ENCODE assay signal across 22 cellular contexts in genomic region chr6:43359381-43359780, GRCh38. TPM values are rescaled to one million over a fixed set of nuclear protein-coding genes. Genes with fewer than 3 reads are reported as not detected.
DNase-seq lines count a peak whose midpoint lies in the region; ATAC-seq and TF ChIP-seq lines count a peak whose summit lies in the region.
"Had no signal": no experiment of that assay in that cellular context is flagged by ENCODE, and none has a peak within 500 bp of the region (broad histone marks: within the 10 kb centered on the region; RNA-seq: fewer than 3 reads in every experiment).

No MANE protein-coding gene starts in this region.

- no peaks in the 10 kb centered on the region for H3K27me3 ChIP-seq in RWPE2 (ENCODE audit: insufficient read depth, poor library complexity, severe bottlenecking)
- no peaks in the 10 kb centered on the region for H3K27me3 ChIP-seq in mesenchymal stem cell (ENCODE audit: control insufficient read depth in 1 of 2, insufficient read depth in 1 of 2, low read length in 2 of 2)
- H3K27me3 ChIP-seq in right cardiac atrium (ENCODE audit: control insufficient read depth, insufficient read depth): no peaks in the 10 kb centered on the region

- peak overlapping the region; percentile 32 for H3K9ac ChIP-seq in mesenchymal stem cell (ENCODE audit: low read length)
- H3K9ac ChIP-seq: SK-N-SH had no signal

- DNase-seq in EL: peak; percentile 10
- no peak for DNase-seq in RWPE2 (ENCODE audit: low spot score)
- peak; percentile 18 for DNase-seq in choroid plexus epithelial cell (ENCODE audit: low read depth)
- no peak for DNase-seq in mesenchymal stem cell
- no peak for DNase-seq in natural killer cell treated with Interleukin-12 subunit alpha and Interleukin-12 subunit beta and Interleukin-15 and Interleukin-18, amount 100 ng/mL, for 72 hours (ENCODE audit: low spot score)
- DNase-seq in right cardiac atrium: no peak
- no peak for DNase-seq in NCI-H2196 treated with DMSO at 0.1 percent for 48 hours (lab: John Stamatoyannopoulos, UW; ENCODE audit: unreplicated experiment)
- DNase-seq: ACHN, AML-193, DMS79, Kasumi-1, MM.1S, NCI-H1092 treated with DMSO at 0.1 percent for 48 hours, NCI-H2081 treated with DMSO at 0.1 percent for 48 hours, NCI-H510A, NCI-H774, SHP77 treated with DMSO at 0.1 percent for 48 hours, SK-N-SH had no signal

- ATAC-seq in RWPE2 (ENCODE audit: low read depth) (peak; percentile 38; the same call in 1 of the 3 replicates), right cardiac atrium (no peak)
- ATAC-seq in natural killer cell treated with Interleukin-12 subunit alpha and Interleukin-12 subunit beta and Interleukin-15 and Interleukin-18, amount 100 ng/mL, for 72 hours: no peak

- intact Hi-C loops in right cardiac atrium (cut with DNase I): no loop called here

- H2AK5ac ChIP-seq in mesenchymal stem cell (ENCODE audit: low read length, severe bottlenecking): no peak overlapping the region

- H3K27ac Mint-ChIP-seq in natural killer cell treated with Interleukin-12 subunit alpha and Interleukin-12 subunit beta and Interleukin-15 and Interleukin-18, amount 100 ng/mL, for 72 hours: no peak overlapping the region

- no peak for TF ChIP-seq CTCF in RWPE2 (IDR thresholded peaks at IDR 0.05; ENCODE audit: poor library complexity, severe bottlenecking)
- no peak for TF ChIP-seq CTCF in choroid plexus epithelial cell (conservative IDR thresholded peaks at IDR 0.05; ENCODE audit: low read depth, low read length)

- peaks cover 17% of the 10 kb centered on the region for H3K4me1 ChIP-seq in RWPE2 (ENCODE audit: insufficient read depth, poor library complexity, severe bottlenecking)
- H3K4me1 ChIP-seq in mesenchymal stem cell (ENCODE audit: control insufficient read depth, insufficient read depth, low read depth, low read length): no peaks in the 10 kb centered on the region
- no peaks in the 10 kb centered on the region for H3K4me1 ChIP-seq in right cardiac atrium (ENCODE audit: control insufficient read depth, insufficient read depth, low read length)
- H3K4me1 ChIP-seq: HAP-1 had no signal

- no peak overlapping the region for H4K8ac ChIP-seq in mesenchymal stem cell (ENCODE audit: low read length)

- no peak overlapping the region for H2BK5ac ChIP-seq in mesenchymal stem cell (ENCODE audit: low read depth, low read length, poor library complexity, severe bottlenecking)

- no peak overlapping the region for H2AFZ ChIP-seq in mesenchymal stem cell (ENCODE audit: low read depth, low read length)

- no peak overlapping the region for H3K18ac ChIP-seq in mesenchymal stem cell (ENCODE audit: low read depth in 1 of 2, low read length in 2 of 2)

- H3K27ac ChIP-seq in RWPE2 (ENCODE audit: poor library complexity, severe bottlenecking): peak overlapping the region; percentile 36
- H3K27ac ChIP-seq in mesenchymal stem cell (ENCODE audit: low read length, poor library complexity, severe bottlenecking): no peak overlapping the region
- H3K27ac ChIP-seq in right cardiac atrium (ENCODE audit: low read length): no peak overlapping the region

- no peak overlapping the region for H4K91ac ChIP-seq in mesenchymal stem cell (ENCODE audit: low read length)

- no peak overlapping the region for H3K4me2 ChIP-seq in mesenchymal stem cell (ENCODE audit: low read length, poor library complexity, severe bottlenecking)
- H3K4me2 ChIP-seq: SK-N-SH had no signal

- H3K9me3 ChIP-seq in RWPE2 (ENCODE audit: severe bottlenecking) (no peaks in the 10 kb centered on the region), mesenchymal stem cell (ENCODE audit: control insufficient read depth, low read length) (no peaks in the 10 kb centered on the region), right cardiac atrium (ENCODE audit: control insufficient read depth, low read length) (no peaks in the 10 kb centered on the region)
- H3K9me3 ChIP-seq: HAP-1, SK-N-SH had no signal

- H2BK15ac ChIP-seq in mesenchymal stem cell (ENCODE audit: low read depth, poor library complexity, severe bottlenecking): no peak overlapping the region

- H3K4me3 Mint-ChIP-seq in natural killer cell treated with Interleukin-12 subunit alpha and Interleukin-12 subunit beta and Interleukin-15 and Interleukin-18, amount 100 ng/mL, for 72 hours: no peak overlapping the region
- H3K4me3 Mint-ChIP-seq: CD14-positive monocyte had no signal

- H3K27me3 Mint-ChIP-seq in natural killer cell treated with Interleukin-12 subunit alpha and Interleukin-12 subunit beta and Interleukin-15 and Interleukin-18, amount 100 ng/mL, for 72 hours: no peaks in the 10 kb centered on the region

- H3K36me3 ChIP-seq in RWPE2 (ENCODE audit: low read depth) (peaks cover 84% of the 10 kb centered on the region), mesenchymal stem cell (ENCODE audit: control insufficient read depth in 1 of 2, insufficient read depth in 2 of 2, low read depth in 1 of 2, low read length in 2 of 2) (peaks cover 35 to 89% of the 10 kb centered on the region in 2 experiments)

- no peak overlapping the region for H2BK120ac ChIP-seq in mesenchymal stem cell (ENCODE audit: low read depth, low read length)

- no peaks in the 10 kb centered on the region for H3K9me3 Mint-ChIP-seq in natural killer cell treated with Interleukin-12 subunit alpha and Interleukin-12 subunit beta and Interleukin-15 and Interleukin-18, amount 100 ng/mL, for 72 hours
- H3K9me3 Mint-ChIP-seq: CD14-positive monocyte had no signal

- no peak overlapping the region for H3K4me3 ChIP-seq in RWPE2 (ENCODE audit: severe bottlenecking)
- H3K4me3 ChIP-seq in choroid plexus epithelial cell (ENCODE audit: low read depth, low read length): no peak overlapping the region
- H3K4me3 ChIP-seq in mesenchymal stem cell (ENCODE audit: insufficient read depth in 1 of 2, low read depth in 1 of 2, low read length in 2 of 2): no peak overlapping the region
- H3K4me3 ChIP-seq in right cardiac atrium (ENCODE audit: low read length): no peak overlapping the region
- H3K4me3 ChIP-seq: HAP-1 had no signal

- no peak overlapping the region for H3K14ac ChIP-seq in mesenchymal stem cell (ENCODE audit: low read length in 2 of 2)

- H3K23ac ChIP-seq in mesenchymal stem cell (ENCODE audit: low read length in 2 of 2): no peak overlapping the region

- no peak overlapping the region for H3K4ac ChIP-seq in mesenchymal stem cell (ENCODE audit: low read depth in 1 of 2, low read length in 2 of 2)

- peaks cover 11% of the 10 kb centered on the region for H3K36me3 Mint-ChIP-seq in natural killer cell treated with Interleukin-12 subunit alpha and Interleukin-12 subunit beta and Interleukin-15 and Interleukin-18, amount 100 ng/mL, for 72 hours

- peaks cover 0 to 2% of the 10 kb centered on the region in 2 donors for H3K4me1 Mint-ChIP-seq in natural killer cell treated with Interleukin-12 subunit alpha and Interleukin-12 subunit beta and Interleukin-15 and Interleukin-18, amount 100 ng/mL, for 72 hours (ENCODE audit: low read depth in 2 of 2)
- H3K4me1 Mint-ChIP-seq: CD14-positive monocyte had no signal

- H2BK12ac ChIP-seq in mesenchymal stem cell (ENCODE audit: low read length in 2 of 2): no peak overlapping the region

- peaks cover 18% of the 10 kb centered on the region for H3K79me1 ChIP-seq in mesenchymal stem cell (replicated peaks; ENCODE audit: low read length, poor library complexity, severe bottlenecking)

RNA-seq across cellular contexts. Expression of gene ZNF318, which starts 10.1 kb away (rescaled TPM):
- 9.3 TPM for polyA plus RNA-seq in mesenchymal stem cell (2013, experiment 1 of 2)
- polyA plus RNA-seq in mesenchymal stem cell (2013, experiment 2 of 2): 9.1 TPM
- 10 to 100 TPM in 1 of 2 donors, 1 to 10 TPM in 1; 6.4 to 11.3 TPM for total RNA-seq in natural killer cell treated with Interleukin-12 subunit alpha and Interleukin-12 subunit beta and Interleukin-15 and Interleukin-18, amount 100 ng/mL, for 72 hours
- total RNA-seq in right cardiac atrium: 10 to 100 TPM in 3 of 4 donors, 1 to 10 TPM in 1; 9.2 to 14.0 (median 11.4) TPM
- 4.6 TPM for polyA plus RNA-seq in right cardiac atrium

RNA-seq across cellular contexts. Expression of gene CRIP3, which starts 50.8 kb away (rescaled TPM):
- not detected for polyA plus RNA-seq in mesenchymal stem cell (2013, experiment 1 of 2)
- not detected for polyA plus RNA-seq in mesenchymal stem cell (2013, experiment 2 of 2)
- 1 to 10 TPM in 1 of 2 donors, not detected in 1; 2.0 TPM for total RNA-seq in natural killer cell treated with Interleukin-12 subunit alpha and Interleukin-12 subunit beta and Interleukin-15 and Interleukin-18, amount 100 ng/mL, for 72 hours
- 1 to 10 TPM; 1.5 to 3.4 (median 2.7) TPM for total RNA-seq in right cardiac atrium
- polyA plus RNA-seq in right cardiac atrium: 2.6 TPM
- total RNA-seq: G401, RPMI7951 had no signal
- polyA plus RNA-seq: SK-N-SH had no signal

Comparison
In these comparisons a context has a peak if more than half of its experiments do, and no peak if none do; other contexts are left out.
1. DNase-seq: peak in EL (single experiment) and choroid plexus epithelial cell (single experiment); none in RWPE2 (single experiment), mesenchymal stem cell (single experiment), natural killer cell treated with Interleukin-12 subunit alpha and Interleukin-12 subunit beta and Interleukin-15 and Interleukin-18, amount 100 ng/mL, for 72 hours (single experiment), right cardiac atrium (0 of 3) and NCI-H2196 treated with DMSO at 0.1 percent for 48 hours (single experiment).